In the genomic region with DNA sequence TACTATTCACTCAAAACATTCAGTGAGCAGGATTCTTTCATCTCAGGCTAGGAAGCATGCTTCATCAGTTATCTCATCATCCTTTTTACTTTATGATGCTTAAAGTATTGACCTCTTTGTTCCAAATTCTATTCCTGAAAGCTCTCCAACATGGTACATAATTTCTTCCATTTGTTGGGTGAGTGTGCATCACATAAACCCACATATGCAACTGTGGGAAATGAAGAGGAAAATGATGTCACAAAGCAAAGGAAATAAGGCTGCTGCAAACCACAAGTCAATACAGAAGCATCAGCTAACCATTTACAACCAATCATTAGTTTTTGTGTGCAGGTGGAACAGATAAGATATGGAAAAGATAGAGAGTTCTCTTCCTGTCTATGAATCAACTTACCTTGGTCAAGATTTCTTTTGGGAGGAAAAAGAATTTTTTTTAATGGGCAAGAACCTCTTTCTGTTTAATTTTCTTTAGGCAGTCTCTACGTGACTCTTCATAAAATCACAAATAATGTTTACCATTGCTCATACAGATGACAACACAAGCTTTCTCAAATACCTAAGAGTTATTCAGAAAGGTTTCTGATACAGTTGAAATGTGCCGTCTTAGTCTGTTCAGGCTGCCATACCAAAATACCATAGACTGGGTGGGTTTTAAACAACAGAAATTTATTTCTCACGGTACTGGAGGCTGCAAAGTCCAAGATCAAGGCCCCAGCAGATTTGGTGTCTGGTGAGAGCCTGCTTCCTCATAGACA, we compare ENCODE assay signal across 12 cellular contexts.
"Had no signal": no experiment of that assay in that cellular context is flagged by ENCODE, and none has a peak within 500 bp of the region (broad histone marks: within the 10 kb centered on the region; RNA-seq: fewer than 3 reads in every experiment).

No MANE protein-coding gene starts in this region.

- H3K27ac Mint-ChIP-seq: activated CD4-positive, alpha-beta memory T cell treated with anti-CD3 and anti-CD28 coated beads, Interleukin-2, amount 10 ng/mL, durations not matched to agents 7 days and 5 days; naive B cell had no signal

- DNase-seq: activated CD4-positive, alpha-beta memory T cell treated with anti-CD3 and anti-CD28 coated beads, Interleukin-2, amount 10 ng/mL, durations not matched to agents 7 days and 5 days; activated gamma-delta T cell treated with Interleukin-2 at 50 U/mL for 16 hours; aorta; glutamatergic neuron; left colon; naive B cell; retina; SHP77 treated with DMSO at 0.1 percent for 48 hours had no signal

- ATAC-seq: left colon had no signal

- H3K27ac ChIP-seq: esophagus muscularis mucosa, neutrophil, tibial nerve had no signal

- H3K36me3 ChIP-seq: esophagus muscularis mucosa, neutrophil, tibial nerve had no signal

- H3K27me3 Mint-ChIP-seq: activated CD4-positive, alpha-beta memory T cell treated with anti-CD3 and anti-CD28 coated beads, Interleukin-2, amount 10 ng/mL, durations not matched to agents 7 days and 5 days had no signal

- H3K36me3 Mint-ChIP-seq: naive B cell had no signal

- H3K4me1 Mint-ChIP-seq: naive B cell had no signal

- H3K4me3 Mint-ChIP-seq: activated CD4-positive, alpha-beta memory T cell treated with anti-CD3 and anti-CD28 coated beads, Interleukin-2, amount 10 ng/mL, durations not matched to agents 7 days and 5 days; naive B cell had no signal

- H3K4me3 ChIP-seq: esophagus muscularis mucosa, lung, tibial nerve had no signal

- H3K27me3 ChIP-seq: esophagus muscularis mucosa, neutrophil, tibial nerve had no signal

- H3K9me3 ChIP-seq: esophagus muscularis mucosa, neutrophil, tibial nerve had no signal

- H3K4me1 ChIP-seq: esophagus muscularis mucosa, tibial nerve had no signal

- H3K9me3 Mint-ChIP-seq: activated CD4-positive, alpha-beta memory T cell treated with anti-CD3 and anti-CD28 coated beads, Interleukin-2, amount 10 ng/mL, durations not matched to agents 7 days and 5 days had no signal
